ENCODE assay signal across 27 cellular contexts in the genomic region with DNA sequence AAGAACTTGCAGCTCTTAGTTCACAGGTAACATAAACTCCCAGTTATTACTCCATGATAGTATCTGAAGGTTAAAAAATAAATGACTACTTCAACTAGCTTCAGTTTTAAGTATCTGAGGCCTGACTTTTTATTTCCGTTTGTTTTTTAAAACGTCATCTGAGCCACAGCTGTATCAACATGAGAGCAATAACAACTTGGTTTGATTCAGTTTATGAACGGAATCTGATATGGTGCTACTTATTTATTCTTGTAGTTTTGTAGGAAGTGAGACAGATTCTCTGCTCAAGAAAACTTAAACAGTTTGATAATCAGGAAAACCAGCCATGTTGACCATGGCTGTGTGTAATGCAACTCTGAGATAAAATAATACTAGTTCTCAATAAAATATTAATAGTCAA. TPM values are rescaled to one million over a fixed set of nuclear protein-coding genes. Genes with fewer than 3 reads are reported as not detected.
DNase-seq lines count a peak whose midpoint lies in the region; ATAC-seq and TF ChIP-seq lines count a peak whose summit lies in the region.
"Had no signal": no experiment of that assay in that cellular context is flagged by ENCODE, and none has a peak within 500 bp of the region (broad histone marks: within the 10 kb centered on the region; RNA-seq: fewer than 3 reads in every experiment).

No MANE protein-coding gene starts in this region.

- H3K36me3 Mint-ChIP-seq in T-helper 17 cell (ENCODE audit: low read depth), result peaks cover 5% of the 10 kb centered on the region
- H3K36me3 Mint-ChIP-seq in activated naive CD4-positive, alpha-beta T cell treated with anti-CD3 and anti-CD28 coated beads for 36 hours (ENCODE audit: low read depth), result peaks cover 24% of the 10 kb centered on the region

- no peak for TF ChIP-seq EP300 in sigmoid colon (IDR thresholded peaks at IDR 0.05)
- no peak for TF ChIP-seq EP300 in gastroesophageal sphincter (IDR thresholded peaks at IDR 0.05)

- TF ChIP-seq POLR2A in sigmoid colon (IDR thresholded peaks at IDR 0.05) (no peak), gastroesophageal sphincter (IDR thresholded peaks at IDR 0.05) (no peak)

- peaks cover 11% of the 10 kb centered on the region for H3K4me1 Mint-ChIP-seq in T-helper 17 cell
- H3K4me1 Mint-ChIP-seq in activated naive CD4-positive, alpha-beta T cell treated with anti-CD3 and anti-CD28 coated beads for 36 hours (ENCODE audit: low read depth), result peaks cover 21% of the 10 kb centered on the region

- no peaks in the 10 kb centered on the region for H3K9me3 Mint-ChIP-seq in activated naive CD4-positive, alpha-beta T cell treated with anti-CD3 and anti-CD28 coated beads for 36 hours
- H3K9me3 Mint-ChIP-seq: activated B cell treated with CpG ODN at 0.5 μM for 24 hours; activated CD4-positive, alpha-beta memory T cell treated with anti-CD3 and anti-CD28 coated beads, Interleukin-2, amount 10 ng/mL, durations not matched to agents 7 days and 5 days; T-helper 2 cell treated with Interferon-gamma antibody and Interleukin-4, amounts not matched to agents 5 μg/mL and 100 μg/mL, for 36 hours had no signal

- TF ChIP-seq CTCF in fibroblast of villous mesenchyme (IDR thresholded peaks at IDR 0.05; ENCODE audit: insufficient read depth, low read depth, low read length) (no peak), sigmoid colon (IDR thresholded peaks at IDR 0.05) (no peak), gastroesophageal sphincter (IDR thresholded peaks at IDR 0.05) (no peak)

- H3K9me3 ChIP-seq in T-helper 17 cell (ENCODE audit: control insufficient read depth, low read length, poor library complexity, severe bottlenecking) (no peaks in the 10 kb centered on the region), sigmoid colon (no peaks in the 10 kb centered on the region), gastroesophageal sphincter (no peaks in the 10 kb centered on the region)
- H3K9me3 ChIP-seq: adrenal gland, esophagus muscularis mucosa, HAP-1, neutrophil had no signal

- no peak overlapping the region for H3K4me3 Mint-ChIP-seq in T-helper 17 cell
- H3K4me3 Mint-ChIP-seq in activated naive CD4-positive, alpha-beta T cell treated with anti-CD3 and anti-CD28 coated beads for 36 hours, result no peak overlapping the region
- H3K4me3 Mint-ChIP-seq: activated B cell treated with CpG ODN at 0.5 μM for 24 hours; activated CD4-positive, alpha-beta memory T cell treated with anti-CD3 and anti-CD28 coated beads, Interleukin-2, amount 10 ng/mL, durations not matched to agents 7 days and 5 days; T-helper 2 cell treated with Interferon-gamma antibody and Interleukin-4, amounts not matched to agents 5 μg/mL and 100 μg/mL, for 36 hours had no signal

- H3K27ac Mint-ChIP-seq in T-helper 17 cell, result no peak overlapping the region
- no peak overlapping the region for H3K27ac Mint-ChIP-seq in activated naive CD4-positive, alpha-beta T cell treated with anti-CD3 and anti-CD28 coated beads for 36 hours
- H3K27ac Mint-ChIP-seq: activated B cell treated with CpG ODN at 0.5 μM for 24 hours; activated CD4-positive, alpha-beta memory T cell treated with anti-CD3 and anti-CD28 coated beads, Interleukin-2, amount 10 ng/mL, durations not matched to agents 7 days and 5 days; T-helper 2 cell treated with Interferon-gamma antibody and Interleukin-4, amounts not matched to agents 5 μg/mL and 100 μg/mL, for 36 hours had no signal

- H3K27me3 Mint-ChIP-seq in T-helper 17 cell, result no peaks in the 10 kb centered on the region
- no peaks in the 10 kb centered on the region for H3K27me3 Mint-ChIP-seq in activated naive CD4-positive, alpha-beta T cell treated with anti-CD3 and anti-CD28 coated beads for 36 hours (ENCODE audit: low read depth)
- H3K27me3 Mint-ChIP-seq: activated B cell treated with CpG ODN at 0.5 μM for 24 hours; activated CD4-positive, alpha-beta memory T cell treated with anti-CD3 and anti-CD28 coated beads, Interleukin-2, amount 10 ng/mL, durations not matched to agents 7 days and 5 days had no signal

- WGBS in sigmoid colon, 2 donors, result 14 to 56% methylated on average over 3 of the region's 3 CpGs
- WGBS in gastroesophageal sphincter (ENCODE audit: low coverage in 1 of 2), 2 donors, result 47 to 53% methylated on average over 3 of the region's 3 CpGs

- H3K4me1 ChIP-seq in sigmoid colon (peaks cover 0 to 13% (median 0%) of the 10 kb centered on the region in 4 donors), gastroesophageal sphincter (peaks cover 0 to 32% (median 2%) of the 10 kb centered on the region in 3 donors)
- H3K4me1 ChIP-seq: adrenal gland had no signal

- H3K27ac ChIP-seq in sigmoid colon (no peak overlapping the region), gastroesophageal sphincter (no peak overlapping the region)
- H3K27ac ChIP-seq: 22Rv1, adrenal gland, cardiac muscle cell, esophagus muscularis mucosa, neutrophil had no signal

- intact Hi-C loops in sigmoid colon (cut with DNase I), result no loop called here
- intact Hi-C loops in activated naive CD4-positive, alpha-beta T cell treated with anti-CD3 and anti-CD28 coated beads for 36 hours (cut with micrococcal nuclease), result no loop called here

- CTCF ChIA-PET in activated naive CD4-positive, alpha-beta T cell treated with anti-CD3 and anti-CD28 coated beads for 36 hours (lab: Charles Lee), result interaction anchor here (1.4 kb wide), 1 partner anchor 39 kb away, joined by 3 read pairs; no protein-coding TSS in a partner anchor

- H3K27me3 ChIP-seq in sigmoid colon, result no peaks in the 10 kb centered on the region
- no peaks in the 10 kb centered on the region for H3K27me3 ChIP-seq in gastroesophageal sphincter
- H3K27me3 ChIP-seq: adrenal gland, cardiac muscle cell, esophagus muscularis mucosa, neutrophil had no signal

- H3K4me3 ChIP-seq in fibroblast of villous mesenchyme (ENCODE audit: low read depth, low read length) (no peak overlapping the region), sigmoid colon (no peak overlapping the region), gastroesophageal sphincter (no peak overlapping the region)
- H3K4me3 ChIP-seq: adrenal gland, cardiac muscle cell, esophagus muscularis mucosa, HAP-1 had no signal

- ATAC-seq in T-helper 17 cell, result peak; percentile 35
- ATAC-seq in gastroesophageal sphincter, result no peak
- ATAC-seq: Panc1 had no signal

- DNase-seq in NCI-H2029 (lab: John Stamatoyannopoulos, UW), result peak; percentile 17
- no peak for DNase-seq in NCI-H2029 treated with DMSO at 0.1 percent for 48 hours (lab: John Stamatoyannopoulos, UW)
- no peak for DNase-seq in T-helper 17 cell
- DNase-seq in fibroblast of villous mesenchyme (ENCODE audit: low read depth), result peak; percentile 41
- DNase-seq in pulmonary artery endothelial cell (ENCODE audit: low read depth, low spot score), result peak; percentile 78
- no peak for DNase-seq in sigmoid colon
- no peak for DNase-seq in activated naive CD4-positive, alpha-beta T cell treated with anti-CD3 and anti-CD28 coated beads for 36 hours
- DNase-seq: activated B cell treated with CpG ODN at 0.5 μM for 24 hours; activated CD4-positive, alpha-beta memory T cell treated with anti-CD3 and anti-CD28 coated beads, Interleukin-2, amount 10 ng/mL, durations not matched to agents 7 days and 5 days; activated gamma-delta T cell; activated T-cell treated with anti-CD3 and anti-CD28 coated beads for 4 hours; adrenal gland; AML-193; DMS79 treated with DMSO at 0.1 percent for 48 hours; effector CD4-positive, alpha-beta T cell; glutamatergic neuron; Kasumi-1; NCI-H2171; stimulated activated CD4-positive, alpha-beta T cell treated with anti-CD3 and anti-CD28 coated beads, Interleukin-15, amount 100 ng/mL, for 24 hours had no signal

- H3K36me3 ChIP-seq in sigmoid colon (peaks cover 0 to 37% (median 11%) of the 10 kb centered on the region in 4 donors), gastroesophageal sphincter (peaks cover 0 to 18% of the 10 kb centered on the region in 2 donors)

RNA-seq across cellular contexts. Expression of gene NAB1, which starts 34.9 kb away (rescaled TPM):
- 10 to 100 TPM; 22.0 to 29.0 TPM for total RNA-seq in T-helper 17 cell
- total RNA-seq in fibroblast of villous mesenchyme, result 32.2 and 54.8 TPM in 2 replicates
- total RNA-seq in pulmonary artery endothelial cell, result 35.6 and 38.7 TPM in 2 replicates
- total RNA-seq in sigmoid colon, result 100 to 1,000 TPM in 1 of 4 donors, 10 to 100 TPM in 3; 53.7 to 102 (median 66.7) TPM
- polyA plus RNA-seq in sigmoid colon, result 10 to 100 TPM in 2 of 3 donors, 1 to 10 TPM in 1; 8.4 to 13.9 (median 13.6) TPM
- 10 to 100 TPM; 50.9 to 98.5 (median 73.8) TPM for total RNA-seq in gastroesophageal sphincter
- 10 to 100 TPM; 38.7 to 48.1 TPM for total RNA-seq in activated naive CD4-positive, alpha-beta T cell treated with anti-CD3 and anti-CD28 coated beads for 36 hours

Comparison
In these comparisons a context has a peak if more than half of its experiments do, and no peak if none do; other contexts are left out.
1. DNase-seq: peak in NCI-H2029 (single experiment), fibroblast of villous mesenchyme (single experiment) and pulmonary artery endothelial cell (single experiment); none in NCI-H2029 treated with DMSO at 0.1 percent for 48 hours (single experiment), T-helper 17 cell (0 of 3), sigmoid colon (single experiment) and activated naive CD4-positive, alpha-beta T cell treated with anti-CD3 and anti-CD28 coated beads for 36 hours (single experiment).